In genomic region chr3:113717818-113718217, GRCh38 we compare ENCODE assay signal across 20 cellular contexts. TPM values are rescaled to one million over a fixed set of nuclear protein-coding genes. Genes with fewer than 3 reads are reported as not detected.
DNase-seq lines count a peak whose midpoint lies in the region; ATAC-seq and TF ChIP-seq lines count a peak whose summit lies in the region.
"Had no signal": no experiment of that assay in that cellular context is flagged by ENCODE, and none has a peak within 500 bp of the region (broad histone marks: within the 10 kb centered on the region; RNA-seq: fewer than 3 reads in every experiment).

No MANE protein-coding gene starts in this region.

- H2AFZ ChIP-seq in GM23338, result no peak overlapping the region

- peaks cover 42% of the 10 kb centered on the region for H3K36me3 Mint-ChIP-seq in GM23338 (ENCODE audit: low read depth)
- H3K36me3 Mint-ChIP-seq in activated T-cell treated with anti-CD3 and anti-CD28 coated beads, Interleukin-2, amount 50 U/mL, for 72 hours (ENCODE audit: insufficient read depth in 2 of 2), result peaks cover 0 to 14% of the 10 kb centered on the region in 2 donors
- H3K36me3 Mint-ChIP-seq in naive thymus-derived CD4-positive, alpha-beta T cell, result peaks cover 0 to 38% (median 21%) of the 10 kb centered on the region in 5 donors

- TF ChIP-seq CTCF in GM23338 (conservative IDR thresholded peaks at IDR 0.05; ENCODE audit: low read depth in 2 of 2) (no peak), gastrocnemius medialis (IDR thresholded peaks at IDR 0.05 in 4 of 5, conservative IDR thresholded peaks at IDR 0.05 in 1 of 5) (no peak)

- peaks cover 24% of the 10 kb centered on the region; the same call in 1 of the 2 replicates for H3K36me3 ChIP-seq in GM23338 (ENCODE audit: insufficient read depth)
- H3K36me3 ChIP-seq in naive thymus-derived CD4-positive, alpha-beta T cell (ENCODE audit: control insufficient read depth in 2 of 3, insufficient read depth in 3 of 3, low read length in 3 of 3), result peaks cover 0 to 28% (median 20%) of the 10 kb centered on the region in 3 experiments
- peaks cover 0 to 23% of the 10 kb centered on the region in 2 donors for H3K36me3 ChIP-seq in gastrocnemius medialis

- H3K27me3 ChIP-seq in GM23338 (ENCODE audit: insufficient read depth) (no peaks in the 10 kb centered on the region), gastrocnemius medialis (no peaks in the 10 kb centered on the region)
- no peaks in the 10 kb centered on the region for H3K27me3 ChIP-seq in naive thymus-derived CD4-positive, alpha-beta T cell (ENCODE audit: control insufficient read depth in 2 of 2, insufficient read depth in 2 of 2, low read length in 2 of 2)
- H3K27me3 ChIP-seq: esophagus muscularis mucosa had no signal

- H3K9me3 Mint-ChIP-seq in GM23338, result no peaks in the 10 kb centered on the region
- H3K9me3 Mint-ChIP-seq in activated T-cell treated with anti-CD3 and anti-CD28 coated beads, Interleukin-2, amount 50 U/mL, for 72 hours, result no peaks in the 10 kb centered on the region
- H3K9me3 Mint-ChIP-seq in naive thymus-derived CD4-positive, alpha-beta T cell, result no peaks in the 10 kb centered on the region
- H3K9me3 Mint-ChIP-seq: activated B cell treated with CpG ODN at 0.5 μM for 24 hours; neural crest cell; T-helper 2 cell treated with Interferon-gamma antibody and Interleukin-4, amounts not matched to agents 5 μg/mL and 100 μg/mL, for 36 hours had no signal

- H3K9me3 ChIP-seq in naive thymus-derived CD4-positive, alpha-beta T cell (ENCODE audit: control insufficient read depth in 2 of 3, low read length in 3 of 3), result no peaks in the 10 kb centered on the region
- H3K9me3 ChIP-seq in gastrocnemius medialis, result no peaks in the 10 kb centered on the region
- H3K9me3 ChIP-seq: esophagus muscularis mucosa had no signal

- no peaks in the 10 kb centered on the region for H3F3A ChIP-seq in GM23338 (replicated peaks; ENCODE audit: low read depth)

- H4K20me1 ChIP-seq in GM23338 (replicated peaks; ENCODE audit: insufficient read depth), result 0 out of 2 replicates have a peak, but pooled peaks cover 4% of the 10 kb centered on the region

- H3K4me1 Mint-ChIP-seq in GM23338, result no peaks in the 10 kb centered on the region
- H3K4me1 Mint-ChIP-seq in activated T-cell treated with anti-CD3 and anti-CD28 coated beads, Interleukin-2, amount 50 U/mL, for 72 hours (ENCODE audit: low read depth), result peaks cover 16% of the 10 kb centered on the region
- H3K4me1 Mint-ChIP-seq in naive thymus-derived CD4-positive, alpha-beta T cell, result peaks cover 0 to 10% (median 2%) of the 10 kb centered on the region in 7 donors

- no peak overlapping the region for H3K4me3 Mint-ChIP-seq in GM23338
- no peak overlapping the region for H3K4me3 Mint-ChIP-seq in activated T-cell treated with anti-CD3 and anti-CD28 coated beads, Interleukin-2, amount 50 U/mL, for 72 hours
- no peak overlapping the region for H3K4me3 Mint-ChIP-seq in naive thymus-derived CD4-positive, alpha-beta T cell
- H3K4me3 Mint-ChIP-seq: activated B cell treated with CpG ODN at 0.5 μM for 24 hours; activated CD8-positive, alpha-beta memory T cell treated with anti-CD3 and anti-CD28 coated beads, Interleukin-2, amount 10 ng/mL, durations not matched to agents 7 days and 5 days; neural crest cell; T-helper 2 cell treated with Interferon-gamma antibody and Interleukin-4, amounts not matched to agents 5 μg/mL and 100 μg/mL, for 36 hours had no signal

- H3K79me2 ChIP-seq in GM23338 (replicated peaks; ENCODE audit: insufficient read depth), result 0 out of 2 replicates have a peak, but pooled peaks cover 5% of the 10 kb centered on the region

- no peak for DNase-seq in activated CD4-positive, CD25-positive, alpha-beta regulatory T cell (lab: John Stamatoyannopoulos, UW)
- DNase-seq in GM23338 (ENCODE audit: low spot score), result no peak
- DNase-seq in activated T-cell treated with anti-CD3 and anti-CD28 coated beads, Interleukin-2, amount 50 U/mL, for 72 hours, result peak; percentile 6 to 8
- no peak for DNase-seq in naive thymus-derived CD4-positive, alpha-beta T cell
- no peak for DNase-seq in ecto neural progenitor cell (ENCODE audit: low spot score)
- DNase-seq in gastrocnemius medialis, result no peak
- no peak for DNase-seq in T-helper 1 cell
- DNase-seq: activated B cell treated with CpG ODN at 0.5 μM for 24 hours; activated CD8-positive, alpha-beta memory T cell treated with anti-CD3 and anti-CD28 coated beads, Interleukin-2, amount 10 ng/mL, durations not matched to agents 7 days and 5 days; effector memory CD4-positive, alpha-beta T cell; H7; left cardiac atrium; NCI-H1092 treated with DMSO at 0.1 percent for 48 hours; NCI-H2029 treated with DMSO at 0.1 percent for 48 hours; small intestine had no signal

- H3K27ac ChIP-seq in GM23338 (ENCODE audit: low read depth) (no peak overlapping the region), gastrocnemius medialis (peak overlapping the region in 1 of 4 donors; percentile 71)
- H3K27ac ChIP-seq in naive thymus-derived CD4-positive, alpha-beta T cell (ENCODE audit: low read depth, low read length), result no peak overlapping the region
- H3K27ac ChIP-seq: 22Rv1, esophagus muscularis mucosa had no signal

- intact Hi-C loops in naive thymus-derived CD4-positive, alpha-beta T cell (cut with micrococcal nuclease), result no loop called here
- intact Hi-C loops in gastrocnemius medialis (cut with DNase I; ENCODE audit: low total_unique reads), result no loop called here

- in situ Hi-C loops in gastrocnemius medialis (cut with MboI; ENCODE audit: low sequenced_read_pairs in 4 of 4), result no loop called here

- H3K27ac Mint-ChIP-seq in GM23338, result no peak overlapping the region
- H3K27ac Mint-ChIP-seq in activated T-cell treated with anti-CD3 and anti-CD28 coated beads, Interleukin-2, amount 50 U/mL, for 72 hours, result peak overlapping the region; percentile 63
- peak overlapping the region in 6 of 9 donors; percentile 5 to 46 (median 25) for H3K27ac Mint-ChIP-seq in naive thymus-derived CD4-positive, alpha-beta T cell
- H3K27ac Mint-ChIP-seq: activated B cell treated with CpG ODN at 0.5 μM for 24 hours; activated CD8-positive, alpha-beta memory T cell treated with anti-CD3 and anti-CD28 coated beads, Interleukin-2, amount 10 ng/mL, durations not matched to agents 7 days and 5 days; T-helper 2 cell treated with Interferon-gamma antibody and Interleukin-4, amounts not matched to agents 5 μg/mL and 100 μg/mL, for 36 hours had no signal

- H3K9me2 ChIP-seq in GM23338 (ENCODE audit: insufficient read depth), result no peaks in the 10 kb centered on the region

- ATAC-seq in activated CD4-positive, CD25-positive, alpha-beta regulatory T cell treated with anti-CD3 and anti-CD28 coated beads, Interleukin-2, amount 50 U/mL, for 24 hours, result peak; percentile 97 to 98
- peak; percentile 67 for ATAC-seq in GM23338
- peak; percentile 95 to 99 for ATAC-seq in activated T-cell treated with anti-CD3 and anti-CD28 coated beads, Interleukin-2, amount 50 U/mL, for 72 hours (replicated peaks in 1 of 2)
- ATAC-seq in naive thymus-derived CD4-positive, alpha-beta T cell, result no peak
- ATAC-seq in gastrocnemius medialis, result no peak
- ATAC-seq: activated CD8-positive, alpha-beta memory T cell treated with anti-CD3 and anti-CD28 coated beads, Interleukin-2, amount 10 ng/mL, durations not matched to agents 7 days and 5 days had no signal

- no peaks in the 10 kb centered on the region for H3K4me1 ChIP-seq in GM23338 (ENCODE audit: insufficient read depth)
- no peaks in the 10 kb centered on the region for H3K4me1 ChIP-seq in naive thymus-derived CD4-positive, alpha-beta T cell (ENCODE audit: control insufficient read depth in 2 of 2, insufficient read depth in 2 of 2, low read length in 2 of 2)
- peaks cover 15 to 32% of the 10 kb centered on the region in 2 donors for H3K4me1 ChIP-seq in gastrocnemius medialis

- no peak for TF ChIP-seq POLR2A in gastrocnemius medialis (IDR thresholded peaks at IDR 0.05)

- POLR2A ChIA-PET in naive thymus-derived CD4-positive, alpha-beta T cell (lab: Charles Lee), result interaction anchor here (2.1 kb wide), 1 partner anchor 19 kb away, joined by 4 read pairs; no protein-coding TSS in a partner anchor

- peaks cover 7% of the 10 kb centered on the region for H3K27me3 Mint-ChIP-seq in GM23338 (ENCODE audit: insufficient read depth, low read depth, poor library complexity)
- H3K27me3 Mint-ChIP-seq in activated T-cell treated with anti-CD3 and anti-CD28 coated beads, Interleukin-2, amount 50 U/mL, for 72 hours (ENCODE audit: low read depth), result no peaks in the 10 kb centered on the region
- no peaks in the 10 kb centered on the region for H3K27me3 Mint-ChIP-seq in naive thymus-derived CD4-positive, alpha-beta T cell
- H3K27me3 Mint-ChIP-seq: activated B cell treated with CpG ODN at 0.5 μM for 24 hours; activated CD8-positive, alpha-beta memory T cell treated with anti-CD3 and anti-CD28 coated beads, Interleukin-2, amount 10 ng/mL, durations not matched to agents 7 days and 5 days had no signal

- H3K4me3 ChIP-seq in GM23338 (no peak overlapping the region), gastrocnemius medialis (no peak overlapping the region)
- no peak overlapping the region for H3K4me3 ChIP-seq in naive thymus-derived CD4-positive, alpha-beta T cell (ENCODE audit: low read length)
- H3K4me3 ChIP-seq: esophagus muscularis mucosa had no signal

- H3K4me2 ChIP-seq in GM23338, result no peak overlapping the region

- CTCF ChIA-PET in naive thymus-derived CD4-positive, alpha-beta T cell (lab: Charles Lee), result no interaction called here

RNA-seq across cellular contexts. Expression of gene USF3, which starts 21.4 kb away (rescaled TPM):
- 22.0 and 23.5 TPM in 2 replicates for total RNA-seq in GM23338 (2014; rRNA removed; shearing (Covaris generic))
- 10.1 and 11.7 TPM in 2 replicates for polyA plus RNA-seq in GM23338 (2016; fragmentation: Nextera tagmentation; extraction: Ambion mirVana)
- 10 to 100 TPM; 16.8 to 18.2 TPM for total RNA-seq in activated T-cell treated with anti-CD3 and anti-CD28 coated beads, Interleukin-2, amount 50 U/mL, for 72 hours
- 10 to 100 TPM; 20.2 to 31.8 (median 22.6) TPM for total RNA-seq in naive thymus-derived CD4-positive, alpha-beta T cell
- polyA plus RNA-seq in naive thymus-derived CD4-positive, alpha-beta T cell, result 1 to 10 TPM; 3.3 to 6.0 TPM
- 10 to 100 TPM; 35.7 to 49.6 (median 40.1) TPM for total RNA-seq in gastrocnemius medialis

RNA-seq across cellular contexts. Expression of gene NAA50, which starts 28.2 kb away (rescaled TPM):
- total RNA-seq in GM23338 (2014; rRNA removed; shearing (Covaris generic)), result 219 and 260 TPM in 2 replicates
- polyA plus RNA-seq in GM23338 (2016; fragmentation: Nextera tagmentation; extraction: Ambion mirVana), result 78.7 and 103 TPM in 2 replicates
- 100 to 1,000 TPM in 1 of 2 donors, 10 to 100 TPM in 1; 90.5 to 105 TPM for total RNA-seq in activated T-cell treated with anti-CD3 and anti-CD28 coated beads, Interleukin-2, amount 50 U/mL, for 72 hours
- 10 to 100 TPM; 38.2 to 89.9 (median 50.6) TPM for total RNA-seq in naive thymus-derived CD4-positive, alpha-beta T cell
- polyA plus RNA-seq in naive thymus-derived CD4-positive, alpha-beta T cell, result 10 to 100 TPM; 55.4 to 57.9 TPM
- total RNA-seq in gastrocnemius medialis, result 100 to 1,000 TPM; 248 to 440 (median 331) TPM

RNA-seq across cellular contexts. Expression of gene ATP6V1A, which starts 29.0 kb away (rescaled TPM):
- 80.8 and 87.3 TPM in 2 replicates for total RNA-seq in GM23338 (2014; rRNA removed; shearing (Covaris generic))
- 34.8 and 38.0 TPM in 2 replicates for polyA plus RNA-seq in GM23338 (2016; fragmentation: Nextera tagmentation; extraction: Ambion mirVana)
- 10 to 100 TPM; 30.7 to 31.3 TPM for total RNA-seq in activated T-cell treated with anti-CD3 and anti-CD28 coated beads, Interleukin-2, amount 50 U/mL, for 72 hours
- 10 to 100 TPM; 11.9 to 44.8 (median 28.1) TPM for total RNA-seq in naive thymus-derived CD4-positive, alpha-beta T cell
- polyA plus RNA-seq in naive thymus-derived CD4-positive, alpha-beta T cell, result 10 to 100 TPM; 29.0 to 41.1 TPM
- 10 to 100 TPM; 11.3 to 21.3 (median 15.0) TPM for total RNA-seq in gastrocnemius medialis

Comparison
In these comparisons a context has a peak if more than half of its experiments do, and no peak if none do; other contexts are left out.
1. ATAC-seq: peak in activated CD4-positive, CD25-positive, alpha-beta regulatory T cell treated with anti-CD3 and anti-CD28 coated beads, Interleukin-2, amount 50 U/mL, for 24 hours (2 of 2), GM23338 (single experiment) and activated T-cell treated with anti-CD3 and anti-CD28 coated beads, Interleukin-2, amount 50 U/mL, for 72 hours (2 of 2); none in naive thymus-derived CD4-positive, alpha-beta T cell (single experiment) and gastrocnemius medialis (0 of 2).
2. DNase-seq: peak in activated T-cell treated with anti-CD3 and anti-CD28 coated beads, Interleukin-2, amount 50 U/mL, for 72 hours (2 of 2); none in activated CD4-positive, CD25-positive, alpha-beta regulatory T cell (0 of 4), GM23338 (single experiment), naive thymus-derived CD4-positive, alpha-beta T cell (0 of 9), ecto neural progenitor cell (single experiment), gastrocnemius medialis (0 of 2) and T-helper 1 cell (0 of 5).